19 cellular contexts compared by ENCODE assay signal in genomic region chr1:238119060-238119459, GRCh38.
"Had no signal": no experiment of that assay in that cellular context is flagged by ENCODE, and none has a peak within 500 bp of the region (broad histone marks: within the 10 kb centered on the region; RNA-seq: fewer than 3 reads in every experiment).

No MANE protein-coding gene starts in this region.

- H3K4me2 ChIP-seq: hepatocyte had no signal

- H3K9me3 Mint-ChIP-seq: activated naive CD8-positive, alpha-beta T cell treated with anti-CD3 and anti-CD28 coated beads, Interleukin-2, amount 10 ng/mL, durations not matched to agents 7 days and 5 days; activated T-cell treated with anti-CD3 and anti-CD28 coated beads, Interleukin-2, amount 50 U/mL, for 24 hours; nephron; stimulated activated memory B cell treated with anti-CD40 and anti-IgM and Interleukin-4, amounts not matched to agents 10 μg/mL and 1 μg/mL and 100 μg/mL, for 72 hours had no signal

- H3K4me3 Mint-ChIP-seq: activated CD4-positive, alpha-beta T cell treated with anti-CD3 and anti-CD28 coated beads, Interleukin-2, amount 10 ng/mL, durations not matched to agents 24 days and 14 days; activated CD8-positive, alpha-beta T cell treated with anti-CD3 and anti-CD28 coated beads, Interleukin-2, amount 10 ng/mL, durations not matched to agents 7 days and 5 days; activated naive CD8-positive, alpha-beta T cell treated with anti-CD3 and anti-CD28 coated beads, Interleukin-2, amount 10 ng/mL, durations not matched to agents 7 days and 5 days; activated T-cell treated with anti-CD3 and anti-CD28 coated beads, Interleukin-2, amount 50 U/mL, for 24 hours; effector memory CD8-positive, alpha-beta T cell; nephron; stimulated activated memory B cell treated with anti-CD40 and anti-IgM and Interleukin-4, amounts not matched to agents 10 μg/mL and 1 μg/mL and 100 μg/mL, for 72 hours had no signal

- H3K27me3 Mint-ChIP-seq: activated CD4-positive, alpha-beta T cell treated with anti-CD3 and anti-CD28 coated beads, Interleukin-2, amount 10 ng/mL, durations not matched to agents 24 days and 14 days; activated naive CD8-positive, alpha-beta T cell treated with anti-CD3 and anti-CD28 coated beads, Interleukin-2, amount 10 ng/mL, durations not matched to agents 7 days and 5 days; activated T-cell treated with anti-CD3 and anti-CD28 coated beads, Interleukin-2, amount 50 U/mL, for 24 hours; effector memory CD8-positive, alpha-beta T cell; stimulated activated memory B cell treated with anti-CD40 and anti-IgM and Interleukin-4, amounts not matched to agents 10 μg/mL and 1 μg/mL and 100 μg/mL, for 72 hours had no signal

- DNase-seq: activated CD4-positive, alpha-beta T cell treated with anti-CD3 and anti-CD28 coated beads, Interleukin-2, amount 10 ng/mL, durations not matched to agents 24 days and 14 days; activated CD8-positive, alpha-beta T cell treated with anti-CD3 and anti-CD28 coated beads, Interleukin-2, amount 10 ng/mL, durations not matched to agents 7 days and 5 days; activated naive CD4-positive, alpha-beta T cell treated with Interleukin-2 at 50 U/mL for 16 hours; activated naive CD8-positive, alpha-beta T cell treated with anti-CD3 and anti-CD28 coated beads, Interleukin-2, amount 10 ng/mL, durations not matched to agents 7 days and 5 days; activated T-cell treated with anti-CD3 and anti-CD28 coated beads, Interleukin-2, amount 50 U/mL, for 24 hours; body of pancreas; dermis blood vessel endothelial cell; effector memory CD8-positive, alpha-beta T cell; midbrain; nucleus accumbens; spleen; stimulated activated CD4-positive, alpha-beta T cell treated with anti-CD3 and anti-CD28 coated beads, Interleukin-4, amount 100 ng/mL, for 4 hours; thyroid gland had no signal

- H3K4me1 Mint-ChIP-seq: activated CD4-positive, alpha-beta T cell treated with anti-CD3 and anti-CD28 coated beads, Interleukin-2, amount 10 ng/mL, durations not matched to agents 24 days and 14 days; activated naive CD8-positive, alpha-beta T cell treated with anti-CD3 and anti-CD28 coated beads, Interleukin-2, amount 10 ng/mL, durations not matched to agents 7 days and 5 days; nephron; stimulated activated memory B cell treated with anti-CD40 and anti-IgM and Interleukin-4, amounts not matched to agents 10 μg/mL and 1 μg/mL and 100 μg/mL, for 72 hours had no signal

- H3K4me1 ChIP-seq: body of pancreas, spleen, thyroid gland had no signal

- H3K27me3 ChIP-seq: body of pancreas, hepatocyte, spleen, thyroid gland had no signal

- H3K36me3 Mint-ChIP-seq: activated naive CD8-positive, alpha-beta T cell treated with anti-CD3 and anti-CD28 coated beads, Interleukin-2, amount 10 ng/mL, durations not matched to agents 7 days and 5 days; stimulated activated memory B cell treated with anti-CD40 and anti-IgM and Interleukin-4, amounts not matched to agents 10 μg/mL and 1 μg/mL and 100 μg/mL, for 72 hours had no signal

- H3K79me2 ChIP-seq: hepatocyte had no signal

- H3K4me3 ChIP-seq: body of pancreas, hepatocyte, lung, spleen, thyroid gland had no signal

- H3K36me3 ChIP-seq: spleen, thyroid gland had no signal

- H3K27ac ChIP-seq: body of pancreas, hepatocyte, spleen, thyroid gland had no signal

- H3K9me3 ChIP-seq: body of pancreas, spleen, thyroid gland had no signal

- H3K27ac Mint-ChIP-seq: activated CD4-positive, alpha-beta T cell treated with anti-CD3 and anti-CD28 coated beads, Interleukin-2, amount 10 ng/mL, durations not matched to agents 24 days and 14 days; activated CD8-positive, alpha-beta T cell treated with anti-CD3 and anti-CD28 coated beads, Interleukin-2, amount 10 ng/mL, durations not matched to agents 7 days and 5 days; activated naive CD8-positive, alpha-beta T cell treated with anti-CD3 and anti-CD28 coated beads, Interleukin-2, amount 10 ng/mL, durations not matched to agents 7 days and 5 days; activated T-cell treated with anti-CD3 and anti-CD28 coated beads, Interleukin-2, amount 50 U/mL, for 24 hours; activated T-helper 2 cell treated with anti-CD3 and anti-CD28 coated beads, Interferon-gamma antibody, Interleukin-2, Interleukin-4, amounts not matched to agents 10 μg/mL and 5 μg/mL and 100 μg/mL, durations not matched to agents 14 hours and 24 hours and 36 hours; effector memory CD8-positive, alpha-beta T cell; nephron; stimulated activated memory B cell treated with anti-CD40 and anti-IgM and Interleukin-4, amounts not matched to agents 10 μg/mL and 1 μg/mL and 100 μg/mL, for 72 hours had no signal

- ATAC-seq: activated CD8-positive, alpha-beta T cell treated with anti-CD3 and anti-CD28 coated beads, Interleukin-2, amount 10 ng/mL, durations not matched to agents 7 days and 5 days; body of pancreas; effector memory CD8-positive, alpha-beta T cell; left lobe of liver; stimulated activated memory B cell treated with anti-CD40 and anti-IgM and Interleukin-4, amounts not matched to agents 10 μg/mL and 1 μg/mL and 100 μg/mL, for 72 hours had no signal
